In genomic region chr11:35683728-35684339, GRCh38 we compare ENCODE assay signal across 11 cellular contexts. TPM values are rescaled to one million over a fixed set of nuclear protein-coding genes. Genes with fewer than 3 reads are reported as not detected.
DNase-seq lines count a peak whose midpoint lies in the region; ATAC-seq and TF ChIP-seq lines count a peak whose summit lies in the region.
"Had no signal": no experiment of that assay in that cellular context is flagged by ENCODE, and none has a peak within 500 bp of the region (broad histone marks: within the 10 kb centered on the region; RNA-seq: fewer than 3 reads in every experiment).

No MANE protein-coding gene starts in this region.

- ATAC-seq in GM18858 (IDR thresholded peaks at IDR 0.05; ENCODE audit: unreplicated experiment) (peak; percentile 66), GM21825 (IDR thresholded peaks at IDR 0.05; ENCODE audit: unreplicated experiment) (peak; percentile 47), HG03571 (IDR thresholded peaks at IDR 0.05; ENCODE audit: unreplicated experiment) (peak; percentile 78), sciatic nerve (no peak)

- H3K9me3 Mint-ChIP-seq in activated naive CD4-positive, alpha-beta T cell treated with anti-CD3 and anti-CD28 coated beads for 36 hours: no peaks in the 10 kb centered on the region

- WGBS in testis, 2 donors: 64 to 74% methylated on average over 1 of the region's 1 CpG

- peaks cover 42% of the 10 kb centered on the region for H3K4me1 Mint-ChIP-seq in activated naive CD4-positive, alpha-beta T cell treated with anti-CD3 and anti-CD28 coated beads for 36 hours (ENCODE audit: low read depth)

- intact Hi-C loops in sciatic nerve (cut with DNase I) (no loop called here), testis (cut with DNase I; ENCODE audit: low total_unique reads) (no loop called here)
- intact Hi-C loops in activated naive CD4-positive, alpha-beta T cell treated with anti-CD3 and anti-CD28 coated beads for 36 hours (cut with micrococcal nuclease): no loop called here

- H3K27ac ChIP-seq in testis: no peak overlapping the region

- CTCF ChIA-PET in activated naive CD4-positive, alpha-beta T cell treated with anti-CD3 and anti-CD28 coated beads for 36 hours (lab: Charles Lee): no interaction called here

- no peak overlapping the region for H3K4me3 ChIP-seq in testis

- peaks cover 6% of the 10 kb centered on the region for H3K4me1 ChIP-seq in testis

- H3K4me3 Mint-ChIP-seq in activated naive CD4-positive, alpha-beta T cell treated with anti-CD3 and anti-CD28 coated beads for 36 hours: no peak overlapping the region

- peak; percentile 45 for DNase-seq in iris pigment epithelial cell (ENCODE audit: low read depth)
- DNase-seq in sciatic nerve (ENCODE audit: low spot score): no peak
- DNase-seq in NCI-H446 treated with DMSO at 0.1 percent for 48 hours (lab: John Stamatoyannopoulos, UW): no peak
- DNase-seq in testis: no peak
- no peak for DNase-seq in activated naive CD4-positive, alpha-beta T cell treated with anti-CD3 and anti-CD28 coated beads for 36 hours
- DNase-seq: activated CD4-positive, alpha-beta T cell treated with anti-CD3 and anti-CD28 coated beads for 1 hour; dermis blood vessel endothelial cell; NCI-H2227 treated with DMSO at 0.1 percent for 48 hours had no signal

- no peak for TF ChIP-seq POLR2A in testis (IDR thresholded peaks at IDR 0.05)

- no peaks in the 10 kb centered on the region for H3K27me3 Mint-ChIP-seq in activated naive CD4-positive, alpha-beta T cell treated with anti-CD3 and anti-CD28 coated beads for 36 hours (ENCODE audit: low read depth)

- H3K27ac Mint-ChIP-seq in activated naive CD4-positive, alpha-beta T cell treated with anti-CD3 and anti-CD28 coated beads for 36 hours: no peak overlapping the region

- no peaks in the 10 kb centered on the region for H3K27me3 ChIP-seq in testis

- no peak for TF ChIP-seq CTCF in testis (IDR thresholded peaks at IDR 0.05)

- peaks cover 17% of the 10 kb centered on the region for H3K36me3 Mint-ChIP-seq in activated naive CD4-positive, alpha-beta T cell treated with anti-CD3 and anti-CD28 coated beads for 36 hours (ENCODE audit: low read depth)

- H3K36me3 ChIP-seq in testis (ENCODE audit: low read depth, missing control alignments): no peaks in the 10 kb centered on the region

- no peaks in the 10 kb centered on the region for H3K9me3 ChIP-seq in testis

RNA-seq across cellular contexts. Expression of gene TRIM44, which starts 21.3 kb away (rescaled TPM):
- total RNA-seq in sciatic nerve (60.1 TPM), testis (10 to 100 TPM; 37.1 to 42.3 TPM)
- 41.6 TPM for polyA plus RNA-seq in testis (ENCODE audit: insufficient read depth, low read depth, low replicate concordance)
- total RNA-seq in activated naive CD4-positive, alpha-beta T cell treated with anti-CD3 and anti-CD28 coated beads for 36 hours: 10 to 100 TPM; 35.0 to 37.8 TPM
